In genomic region chr2:108534577-108535379, GRCh38 we compare ENCODE assay signal across 8 cellular contexts. TPM values are rescaled to one million over a fixed set of nuclear protein-coding genes. Genes with fewer than 3 reads are reported as not detected.
DNase-seq lines count a peak whose midpoint lies in the region; ATAC-seq and TF ChIP-seq lines count a peak whose summit lies in the region.

No MANE protein-coding gene starts in this region.

- H3K27ac ChIP-seq in A673 (ENCODE audit: low read depth, low read length, poor library complexity, severe bottlenecking) (peak overlapping the region; percentile 40), neural progenitor cell (no peak overlapping the region), tibial nerve (peak overlapping the region; percentile 84 to 96 (median 94))

- DNase-seq in A673 (ENCODE audit: low spot score), result peak; percentile 49
- DNase-seq in NCI-H69 (lab: John Stamatoyannopoulos, UW), result peak; percentile 56
- DNase-seq in activated T-cell treated with anti-CD3 and anti-CD28 coated beads, Interleukin-2, amount 50 U/mL, for 48 hours, result peak; percentile 59 to 69
- peak; percentile 19 to 59 for DNase-seq in foreskin fibroblast
- peak; percentile 61 for DNase-seq in neural progenitor cell (ENCODE audit: low spot score)
- no peak for DNase-seq in tibial nerve (ENCODE audit: low spot score in 2 of 2)

- H3K36me3 ChIP-seq in A673 (ENCODE audit: insufficient read depth, low read length, poor library complexity, severe bottlenecking), result no peaks in the 10 kb centered on the region
- no peaks in the 10 kb centered on the region for H3K36me3 ChIP-seq in neural progenitor cell
- no peaks in the 10 kb centered on the region for H3K36me3 ChIP-seq in tibial nerve

- H3K4me1 ChIP-seq in A673 (ENCODE audit: insufficient read depth, low read length, poor library complexity, severe bottlenecking) (peaks cover 11% of the 10 kb centered on the region), neural progenitor cell (peaks cover 25% of the 10 kb centered on the region), tibial nerve (peaks cover 0 to 39% (median 14%) of the 10 kb centered on the region in 4 donors)

- peak overlapping the region; percentile 46 for H2AFZ ChIP-seq in neural progenitor cell (replicated peaks)

- intact Hi-C loops in A673 (cut with micrococcal nuclease; ENCODE audit: unreplicated experiment), result no loop called here

- peaks cover 50% of the 10 kb centered on the region for H3K79me2 ChIP-seq in neural progenitor cell (ENCODE audit: low read depth)

- H3K9ac ChIP-seq in neural progenitor cell, result peak overlapping the region; percentile 73

- TF ChIP-seq CTCF in A673 (conservative IDR thresholded peaks at IDR 0.05; ENCODE audit: low read depth, low read length) (no peak), foreskin fibroblast (IDR thresholded peaks at IDR 0.05; ENCODE audit: low read depth, low read length) (no peak), neural progenitor cell (IDR thresholded peaks at IDR 0.05) (no peak), tibial nerve (IDR thresholded peaks at IDR 0.05) (peak in 1 of 5 experiments; percentile 4)

- H3K4me1 Mint-ChIP-seq in neural progenitor cell, result peaks cover 19% of the 10 kb centered on the region

- H3K9me3 ChIP-seq in A673 (ENCODE audit: low read depth, low read length, poor library complexity, severe bottlenecking), result no peaks in the 10 kb centered on the region
- no peaks in the 10 kb centered on the region for H3K9me3 ChIP-seq in neural progenitor cell (ENCODE audit: low read depth)
- no peaks in the 10 kb centered on the region for H3K9me3 ChIP-seq in tibial nerve

- H3K27me3 Mint-ChIP-seq in neural progenitor cell (ENCODE audit: insufficient read depth, low read depth), result peaks cover 4% of the 10 kb centered on the region

- WGBS in tibial nerve, 2 donors, result 0 to 1% methylated on average over 18 to 38 of the region's 59 CpGs

- H3K36me3 Mint-ChIP-seq in neural progenitor cell, result no peaks in the 10 kb centered on the region

- peak overlapping the region; percentile 85 for H3K4me2 ChIP-seq in neural progenitor cell

- no TSS peak for BruUV-seq in A673 (replicated peaks; lab: Mats Ljungman, UMichigan)

- no peaks in the 10 kb centered on the region for H3K9me3 Mint-ChIP-seq in neural progenitor cell

- no peak for TF ChIP-seq POLR2A in tibial nerve (IDR thresholded peaks at IDR 0.05)

- POLR2A ChIA-PET in A673 (lab: Charles Lee; ENCODE audit: low non-redundant PET), result interaction anchor here (0.6 kb wide), 1 partner anchor 86 kb away, joined by 3 read pairs; the partner anchor contains the start of gene GCC2

- no peaks in the 10 kb centered on the region for H3K27me3 ChIP-seq in A673 (replicated peaks; ENCODE audit: insufficient read depth, low read depth, low read length, poor library complexity)
- H3K27me3 ChIP-seq in neural progenitor cell, result peaks cover 15% of the 10 kb centered on the region
- peaks cover 0 to 2% of the 10 kb centered on the region in 2 donors for H3K27me3 ChIP-seq in tibial nerve

- peaks cover 38% of the 10 kb centered on the region for H4K20me1 ChIP-seq in neural progenitor cell (ENCODE audit: low read depth)

- TF ChIP-seq EP300 in tibial nerve (IDR thresholded peaks at IDR 0.05), result peak in 1 of 2 donors; percentile 3

- peak; percentile 36 for ATAC-seq in GM18511 (IDR thresholded peaks at IDR 0.05; ENCODE audit: unreplicated experiment)
- ATAC-seq in HG03039 (IDR thresholded peaks at IDR 0.05; ENCODE audit: unreplicated experiment), result peak; percentile 32

- peak overlapping the region; percentile 99 for H3K4me3 Mint-ChIP-seq in neural progenitor cell

- peak overlapping the region; percentile 98 for H3K27ac Mint-ChIP-seq in neural progenitor cell

- H3F3A ChIP-seq in neural progenitor cell (ENCODE audit: low read depth), result no peaks in the 10 kb centered on the region

- H3K4me3 ChIP-seq in A673 (ENCODE audit: low read depth, low read length, poor library complexity, severe bottlenecking) (peak overlapping the region; percentile 64), foreskin fibroblast (ENCODE audit: low read depth in 1 of 2, low read length in 2 of 2) (peak overlapping the region; percentile 86 to 87), neural progenitor cell (peak overlapping the region; percentile 68), tibial nerve (peak overlapping the region; percentile 65 to 83 (median 68))

- CTCF ChIA-PET in A673 (lab: Charles Lee), result interaction anchor here (1.4 kb wide), 1 partner anchor 49 kb away, joined by 6 read pairs; no protein-coding TSS in a partner anchor

RNA-seq across cellular contexts. Expression of gene LIMS1, which starts 0.5 kb away (rescaled TPM):
- total RNA-seq in A673 (2021), result 42.9 and 43.9 TPM in 2 replicates
- total RNA-seq in neural progenitor cell (ENCODE audit: low replicate concordance), result 19.4 and 30.8 TPM in 2 replicates
- 10 to 100 TPM; 33.7 to 86.3 (median 49.2) TPM for total RNA-seq in tibial nerve

Comparison
In these comparisons a context has a peak if more than half of its experiments do, and no peak if none do; other contexts are left out.
1. DNase-seq: peak in A673 (single experiment), NCI-H69 (single experiment), activated T-cell treated with anti-CD3 and anti-CD28 coated beads, Interleukin-2, amount 50 U/mL, for 48 hours (2 of 2), foreskin fibroblast (2 of 2) and neural progenitor cell (single experiment); none in tibial nerve (0 of 2).
2. Peak in every context shown above with its lines, with median percentiles within 50 percentile points of each other: H3K4me3 ChIP-seq.